In genomic region chr18:60235164-60235563, GRCh38 we compare ENCODE assay signal across 14 cellular contexts.
A peak's percentile ranks its signal among the peaks of the same experiment; 100 is the strongest.
DNase-seq lines count a peak whose midpoint lies in the region; ATAC-seq lines count a peak whose summit lies in the region.
"Had no signal": no experiment of that assay in that cellular context is flagged by ENCODE, and none has a peak within 500 bp of the region (broad histone marks: within the 10 kb centered on the region; RNA-seq: fewer than 3 reads in every experiment).

No MANE protein-coding gene starts in this region.

- H3K36me3 ChIP-seq in H7 (replicated peaks; ENCODE audit: control insufficient read depth, insufficient read depth, low read length) = no peaks in the 10 kb centered on the region

- no peaks in the 10 kb centered on the region for H3K27me3 ChIP-seq in H7 (ENCODE audit: control insufficient read depth, insufficient read depth, low read length)

- no peak overlapping the region for H3K4me3 ChIP-seq in H7 (ENCODE audit: insufficient read depth, low read depth, low read length)

- ATAC-seq in GM21825 (IDR thresholded peaks at IDR 0.05; ENCODE audit: unreplicated experiment) = no peak

- DNase-seq in A172 (ENCODE audit: low spot score) (peak; percentile 1), H7 (peak; percentile 4), amniotic epithelial cell (ENCODE audit: low read depth) (peak; percentile 1), iPS-NIHi7 (ENCODE audit: extremely low spot score) (peak; percentile 29), NCI-H2171 (lab: John Stamatoyannopoulos, UW) (no peak), MV-4-11 (lab: John Stamatoyannopoulos, UW) (no peak), NCI-H2107 (lab: John Stamatoyannopoulos, UW) (no peak)
- DNase-seq: 8988T; ACHN; CD4-positive, alpha-beta memory T cell; DMS79; EL; IMR-90 had no signal

Comparison
In these comparisons a context has a peak if more than half of its experiments do, and no peak if none do; other contexts are left out.
1. DNase-seq: peak in A172 (single experiment), H7 (single experiment), amniotic epithelial cell (single experiment) and iPS-NIHi7 (single experiment); none in NCI-H2171 (single experiment), MV-4-11 (single experiment) and NCI-H2107 (single experiment).